1 cellular context compared by ENCODE assay signal in the genomic region with DNA sequence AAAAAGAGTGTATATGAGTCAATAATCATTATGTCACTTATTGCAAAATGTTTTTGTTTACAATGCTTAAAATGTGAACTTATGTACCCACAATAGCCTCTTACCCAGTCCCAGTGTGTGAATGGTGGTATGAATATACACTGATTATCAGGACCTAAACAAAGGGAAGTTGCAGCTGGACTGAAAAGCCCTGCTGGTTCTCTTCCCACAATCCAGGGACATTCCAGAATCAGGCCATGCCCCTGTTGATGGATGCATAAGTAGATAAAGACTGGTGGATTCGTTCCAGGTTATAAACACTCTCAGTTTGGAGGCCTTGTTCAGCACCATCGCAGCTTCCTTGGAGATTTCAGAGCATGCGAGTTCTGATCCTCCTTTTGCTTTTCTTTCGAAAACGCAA.
A peak's percentile ranks its signal among the peaks of the same experiment; 100 is the strongest.
TF ChIP-seq lines count a peak whose summit lies in the region.

No MANE protein-coding gene starts in this region.

TF ChIP-seq in HepG2, 621 proteins besides CTCF, POLR2A, EP300 and RAD21:
- TF ChIP-seq MEIS1 (CRISPR knock-in tag; IDR thresholded peaks at IDR 0.05; ENCODE audit: borderline replicate concordance) (no peak), MAZ (IDR thresholded peaks at IDR 0.05; ENCODE audit: borderline replicate concordance, low read depth, low read length) (no peak), MAZ (CRISPR knock-in tag; IDR thresholded peaks at IDR 0.05; ENCODE audit: low read depth) (no peak), ZMAT3 (CRISPR knock-in tag; conservative IDR thresholded peaks at IDR 0.05) (no peak), ZNF557 (CRISPR knock-in tag; IDR thresholded peaks at IDR 0.05) (no peak), GFI1 (CRISPR knock-in tag; IDR thresholded peaks at IDR 0.05; ENCODE audit: borderline replicate concordance) (no peak), TOPORS (CRISPR knock-in tag; IDR thresholded peaks at IDR 0.05) (no peak), ZNF251 (CRISPR knock-in tag; IDR thresholded peaks at IDR 0.05) (no peak), ISX (CRISPR knock-in tag; conservative IDR thresholded peaks at IDR 0.05) (no peak), ZNF510 (CRISPR knock-in tag; IDR thresholded peaks at IDR 0.05; ENCODE audit: low read depth) (no peak), RFXAP (CRISPR knock-in tag; IDR thresholded peaks at IDR 0.05; ENCODE audit: borderline replicate concordance) (no peak), SAFB2 (CRISPR knock-in tag; IDR thresholded peaks at IDR 0.05; ENCODE audit: borderline replicate concordance, low read depth) (no peak), PPARG (CRISPR knock-in tag; conservative IDR thresholded peaks at IDR 0.05) (no peak), CHCHD3 (CRISPR knock-in tag; IDR thresholded peaks at IDR 0.05) (no peak), GATAD2A (CRISPR knock-in tag; IDR thresholded peaks at IDR 0.05) (0 out of 2 replicates have a peak, but pooled peaks have one; percentile 13), ZNF644 (CRISPR knock-in tag; IDR thresholded peaks at IDR 0.05; ENCODE audit: low read depth) (0 out of 2 replicates have a peak, but pooled peaks have one; percentile 16), HOXA3 (CRISPR knock-in tag; IDR thresholded peaks at IDR 0.05) (no peak), FOXA3 (CRISPR knock-in tag; IDR thresholded peaks at IDR 0.05) (peak; percentile 16; the same call in 1 of the 2 replicates), PCBP1 (IDR thresholded peaks at IDR 0.05; ENCODE audit: borderline replicate concordance, low read depth, low read length) (no peak), REXO4 (CRISPR knock-in tag; IDR thresholded peaks at IDR 0.05; ENCODE audit: borderline replicate concordance) (no peak), SOX13 (IDR thresholded peaks at IDR 0.05) (no peak), SOX13 (CRISPR knock-in tag; conservative IDR thresholded peaks at IDR 0.05 in 1 of 2, IDR thresholded peaks at IDR 0.05 in 1 of 2) (peak in 1 of 2 experiments; percentile 12; a peak in 1 of 4 replicates), BRD4 (CRISPR knock-in tag; IDR thresholded peaks at IDR 0.05) (no peak), ZNF124 (CRISPR knock-in tag; IDR thresholded peaks at IDR 0.05) (no peak), ZFP36L1 (CRISPR knock-in tag; IDR thresholded peaks at IDR 0.05) (no peak), ZNF44 (CRISPR knock-in tag; IDR thresholded peaks at IDR 0.05) (no peak), ZNF788 (CRISPR knock-in tag; IDR thresholded peaks at IDR 0.05; ENCODE audit: borderline replicate concordance) (no peak), PHF8 (CRISPR knock-in tag; IDR thresholded peaks at IDR 0.05) (no peak), MTF1 (CRISPR knock-in tag; IDR thresholded peaks at IDR 0.05) (no peak), JDP2 (CRISPR knock-in tag; IDR thresholded peaks at IDR 0.05; ENCODE audit: borderline replicate concordance) (no peak), NR1H2 (CRISPR knock-in tag; IDR thresholded peaks at IDR 0.05; ENCODE audit: borderline replicate concordance, low read depth) (no peak), FOXP1 (IDR thresholded peaks at IDR 0.05) (no peak), FOXP1 (CRISPR knock-in tag; IDR thresholded peaks at IDR 0.05) (peak; percentile 68; the same call in 1 of the 2 replicates), SSRP1 (CRISPR knock-in tag; IDR thresholded peaks at IDR 0.05) (no peak)
- TF ChIP-seq, protein P1, sequence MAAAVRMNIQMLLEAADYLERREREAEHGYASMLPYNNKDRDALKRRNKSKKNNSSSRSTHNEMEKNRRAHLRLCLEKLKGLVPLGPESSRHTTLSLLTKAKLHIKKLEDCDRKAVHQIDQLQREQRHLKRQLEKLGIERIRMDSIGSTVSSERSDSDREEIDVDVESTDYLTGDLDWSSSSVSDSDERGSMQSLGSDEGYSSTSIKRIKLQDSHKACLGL (CRISPR knock-in tag; IDR thresholded peaks at IDR 0.05): no peak
- TF ChIP-seq, protein P2, sequence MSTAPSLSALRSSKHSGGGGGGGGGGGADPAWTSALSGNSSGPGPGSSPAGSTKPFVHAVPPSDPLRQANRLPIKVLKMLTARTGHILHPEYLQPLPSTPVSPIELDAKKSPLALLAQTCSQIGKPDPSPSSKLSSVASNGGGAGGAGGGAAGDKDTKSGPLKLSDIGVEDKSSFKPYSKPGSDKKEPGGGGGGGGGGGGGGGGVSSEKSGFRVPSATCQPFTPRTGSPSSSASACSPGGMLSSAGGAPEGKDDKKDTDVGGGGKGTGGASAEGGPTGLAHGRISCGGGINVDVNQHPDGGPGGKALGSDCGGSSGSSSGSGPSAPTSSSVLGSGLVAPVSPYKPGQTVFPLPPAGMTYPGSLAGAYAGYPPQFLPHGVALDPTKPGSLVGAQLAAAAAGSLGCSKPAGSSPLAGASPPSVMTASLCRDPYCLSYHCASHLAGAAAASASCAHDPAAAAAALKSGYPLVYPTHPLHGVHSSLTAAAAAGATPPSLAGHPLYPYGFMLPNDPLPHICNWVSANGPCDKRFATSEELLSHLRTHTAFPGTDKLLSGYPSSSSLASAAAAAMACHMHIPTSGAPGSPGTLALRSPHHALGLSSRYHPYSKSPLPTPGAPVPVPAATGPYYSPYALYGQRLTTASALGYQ (CRISPR knock-in tag; IDR thresholded peaks at IDR 0.05): no peak
- TF ChIP-seq, protein P3, sequence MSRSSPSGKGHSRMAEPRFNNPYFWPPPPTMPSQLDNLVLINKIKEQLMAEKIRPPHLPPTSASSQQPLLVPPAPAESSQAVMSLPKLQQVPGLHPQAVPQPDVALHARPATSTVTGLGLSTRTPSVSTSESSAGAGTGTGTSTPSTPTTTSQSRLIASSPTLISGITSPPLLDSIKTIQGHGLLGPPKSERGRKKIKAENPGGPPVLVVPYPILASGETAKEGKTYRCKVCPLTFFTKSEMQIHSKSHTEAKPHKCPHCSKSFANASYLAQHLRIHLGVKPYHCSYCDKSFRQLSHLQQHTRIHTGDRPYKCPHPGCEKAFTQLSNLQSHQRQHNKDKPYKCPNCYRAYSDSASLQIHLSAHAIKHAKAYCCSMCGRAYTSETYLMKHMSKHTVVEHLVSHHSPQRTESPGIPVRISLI (CRISPR knock-in tag; IDR thresholded peaks at IDR 0.05; ENCODE audit: borderline replicate concordance): no peak
- TF ChIP-seq, protein P4, sequence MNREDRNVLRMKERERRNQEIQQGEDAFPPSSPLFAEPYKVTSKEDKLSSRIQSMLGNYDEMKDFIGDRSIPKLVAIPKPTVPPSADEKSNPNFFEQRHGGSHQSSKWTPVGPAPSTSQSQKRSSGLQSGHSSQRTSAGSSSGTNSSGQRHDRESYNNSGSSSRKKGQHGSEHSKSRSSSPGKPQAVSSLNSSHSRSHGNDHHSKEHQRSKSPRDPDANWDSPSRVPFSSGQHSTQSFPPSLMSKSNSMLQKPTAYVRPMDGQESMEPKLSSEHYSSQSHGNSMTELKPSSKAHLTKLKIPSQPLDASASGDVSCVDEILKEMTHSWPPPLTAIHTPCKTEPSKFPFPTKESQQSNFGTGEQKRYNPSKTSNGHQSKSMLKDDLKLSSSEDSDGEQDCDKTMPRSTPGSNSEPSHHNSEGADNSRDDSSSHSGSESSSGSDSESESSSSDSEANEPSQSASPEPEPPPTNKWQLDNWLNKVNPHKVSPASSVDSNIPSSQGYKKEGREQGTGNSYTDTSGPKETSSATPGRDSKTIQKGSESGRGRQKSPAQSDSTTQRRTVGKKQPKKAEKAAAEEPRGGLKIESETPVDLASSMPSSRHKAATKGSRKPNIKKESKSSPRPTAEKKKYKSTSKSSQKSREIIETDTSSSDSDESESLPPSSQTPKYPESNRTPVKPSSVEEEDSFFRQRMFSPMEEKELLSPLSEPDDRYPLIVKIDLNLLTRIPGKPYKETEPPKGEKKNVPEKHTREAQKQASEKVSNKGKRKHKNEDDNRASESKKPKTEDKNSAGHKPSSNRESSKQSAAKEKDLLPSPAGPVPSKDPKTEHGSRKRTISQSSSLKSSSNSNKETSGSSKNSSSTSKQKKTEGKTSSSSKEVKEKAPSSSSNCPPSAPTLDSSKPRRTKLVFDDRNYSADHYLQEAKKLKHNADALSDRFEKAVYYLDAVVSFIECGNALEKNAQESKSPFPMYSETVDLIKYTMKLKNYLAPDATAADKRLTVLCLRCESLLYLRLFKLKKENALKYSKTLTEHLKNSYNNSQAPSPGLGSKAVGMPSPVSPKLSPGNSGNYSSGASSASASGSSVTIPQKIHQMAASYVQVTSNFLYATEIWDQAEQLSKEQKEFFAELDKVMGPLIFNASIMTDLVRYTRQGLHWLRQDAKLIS (CRISPR knock-in tag; IDR thresholded peaks at IDR 0.05): no peak
- TF ChIP-seq, protein P5, sequence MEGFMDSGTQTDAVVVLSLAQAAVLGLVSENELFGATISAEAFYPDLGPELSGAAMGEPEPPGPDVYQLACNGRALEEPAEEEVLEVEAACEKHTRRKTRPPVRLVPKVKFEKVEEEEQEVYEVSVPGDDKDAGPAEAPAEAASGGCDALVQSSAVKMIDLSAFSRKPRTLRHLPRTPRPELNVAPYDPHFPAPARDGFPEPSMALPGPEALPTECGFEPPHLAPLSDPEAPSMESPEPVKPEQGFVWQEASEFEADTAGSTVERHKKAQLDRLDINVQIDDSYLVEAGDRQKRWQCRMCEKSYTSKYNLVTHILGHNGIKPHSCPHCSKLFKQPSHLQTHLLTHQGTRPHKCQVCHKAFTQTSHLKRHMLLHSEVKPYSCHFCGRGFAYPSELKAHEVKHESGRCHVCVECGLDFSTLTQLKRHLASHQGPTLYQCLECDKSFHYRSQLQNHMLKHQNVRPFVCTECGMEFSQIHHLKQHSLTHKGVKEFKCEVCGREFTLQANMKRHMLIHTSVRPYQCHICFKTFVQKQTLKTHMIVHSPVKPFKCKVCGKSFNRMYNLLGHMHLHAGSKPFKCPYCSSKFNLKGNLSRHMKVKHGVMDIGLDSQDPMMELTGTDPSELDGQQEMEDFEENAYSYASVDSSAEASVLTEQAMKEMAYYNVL (CRISPR knock-in tag; IDR thresholded peaks at IDR 0.05; ENCODE audit: borderline replicate concordance): no peak
- TF ChIP-seq, protein P6, sequence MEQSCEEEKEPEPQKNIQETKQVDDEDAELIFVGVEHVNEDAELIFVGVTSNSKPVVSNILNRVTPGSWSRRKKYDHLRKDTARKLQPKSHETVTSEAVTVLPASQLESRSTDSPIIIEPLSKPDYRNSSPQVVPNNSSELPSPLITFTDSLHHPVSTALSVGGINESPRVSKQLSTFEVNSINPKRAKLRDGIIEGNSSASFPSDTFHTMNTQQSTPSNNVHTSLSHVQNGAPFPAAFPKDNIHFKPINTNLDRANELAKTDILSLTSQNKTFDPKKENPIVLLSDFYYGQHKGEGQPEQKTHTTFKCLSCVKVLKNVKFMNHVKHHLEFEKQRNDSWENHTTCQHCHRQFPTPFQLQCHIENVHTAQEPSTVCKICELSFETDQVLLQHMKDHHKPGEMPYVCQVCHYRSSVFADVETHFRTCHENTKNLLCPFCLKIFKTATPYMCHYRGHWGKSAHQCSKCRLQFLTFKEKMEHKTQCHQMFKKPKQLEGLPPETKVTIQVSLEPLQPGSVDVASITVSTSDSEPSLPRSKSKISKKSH (CRISPR knock-in tag; IDR thresholded peaks at IDR 0.05; ENCODE audit: borderline replicate concordance): no peak
TF ChIP-seq in HepG2: peak in this region for 5.
